12 cellular contexts compared by ENCODE assay signal in the genomic region with DNA sequence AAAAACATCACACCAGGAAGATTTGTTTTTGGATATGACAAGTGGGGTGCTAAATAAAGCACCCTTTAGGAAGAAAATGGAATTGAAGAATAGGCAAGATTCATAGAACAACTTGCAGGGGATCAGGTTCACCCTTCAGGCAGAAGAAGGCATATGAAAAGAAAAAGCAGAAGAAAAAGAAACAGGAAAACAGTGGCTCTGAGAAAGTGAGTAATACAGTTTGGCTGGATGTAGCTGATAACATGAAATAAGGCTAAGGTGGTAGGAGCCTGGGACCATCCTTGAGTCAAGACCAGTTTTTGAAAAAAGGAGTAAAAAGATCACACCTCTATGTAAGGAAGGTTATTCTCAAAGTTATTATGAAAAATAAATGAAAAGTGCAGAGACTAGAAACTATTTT. TPM values are rescaled to one million over a fixed set of nuclear protein-coding genes. Genes with fewer than 3 reads are reported as not detected.
DNase-seq lines count a peak whose midpoint lies in the region; ATAC-seq and TF ChIP-seq lines count a peak whose summit lies in the region.
"Had no signal": no experiment of that assay in that cellular context is flagged by ENCODE, and none has a peak within 500 bp of the region (broad histone marks: within the 10 kb centered on the region; RNA-seq: fewer than 3 reads in every experiment).

No MANE protein-coding gene starts in this region.

- H3K27me3 ChIP-seq in PC-3 (ENCODE audit: low read length) = no peaks in the 10 kb centered on the region
- H3K27me3 ChIP-seq: MG63 had no signal

- no peak overlapping the region for H3K4me3 Mint-ChIP-seq in central memory CD8-positive, alpha-beta T cell
- no peak overlapping the region for H3K4me3 Mint-ChIP-seq in nephron

- peaks cover 24% of the 10 kb centered on the region for H3K4me1 Mint-ChIP-seq in central memory CD8-positive, alpha-beta T cell
- H3K4me1 Mint-ChIP-seq in nephron = no peaks in the 10 kb centered on the region

- H3K4me2 ChIP-seq in PC-3 (ENCODE audit: low read length) = peak overlapping the region; percentile 21; the same call in 1 of the 2 replicates

- intact Hi-C loops in PC-3 (cut with micrococcal nuclease) = loop anchor here (5.0 kb wide), 1 partner anchor 345 kb away; no protein-coding TSS in a partner anchor

- H3K79me2 ChIP-seq in PC-3 (ENCODE audit: low read length) = no peaks in the 10 kb centered on the region

- H3K4me1 ChIP-seq in PC-3 (ENCODE audit: insufficient read depth, low read length) = peaks cover 9% of the 10 kb centered on the region; the same call in 1 of the 2 replicates

- 0 out of 2 replicates have a peak overlapping the region, but pooled peaks have one; percentile 10 for H3K9ac ChIP-seq in PC-3 (ENCODE audit: low read length)

- peak overlapping the region; percentile 32; the same call in 1 of the 2 replicates for H2AFZ ChIP-seq in PC-3 (ENCODE audit: low read length)

- POLR2A ChIA-PET in PC-3 (lab: Charles Lee; ENCODE audit: unreplicated experiment) = no interaction called here

- peak overlapping the region; percentile 37 for H3K27ac ChIP-seq in PC-3 (ENCODE audit: low read length)

- H3K4me3 ChIP-seq in PC-3 (ENCODE audit: low read length) = no peak overlapping the region
- H3K4me3 ChIP-seq: MG63 had no signal

- H3K36me3 Mint-ChIP-seq in central memory CD8-positive, alpha-beta T cell (ENCODE audit: insufficient read depth) = peaks cover 25% of the 10 kb centered on the region
- peaks cover 42% of the 10 kb centered on the region for H3K36me3 Mint-ChIP-seq in nephron (ENCODE audit: low read depth)

- no peaks in the 10 kb centered on the region for H4K20me1 ChIP-seq in PC-3 (ENCODE audit: low read length)

- TSS peak; percentile 56 for BruUV-seq in PC-3 (replicated peaks; lab: Mats Ljungman, UMichigan)

- ATAC-seq in PC-3 = peak; percentile 42
- ATAC-seq in central memory CD8-positive, alpha-beta T cell (replicated peaks; ENCODE audit: extremely low read depth, poor library complexity, severe bottlenecking) = no peak
- ATAC-seq in GM19324 (IDR thresholded peaks at IDR 0.05; ENCODE audit: low FRiP score, unreplicated experiment) = no peak
- no peak for ATAC-seq in HG03175 (IDR thresholded peaks at IDR 0.05; ENCODE audit: unreplicated experiment)

- TF ChIP-seq CTCF in PC-3 (conservative IDR thresholded peaks at IDR 0.05; ENCODE audit: low read depth, low read length) (no peak), nephron (IDR thresholded peaks at IDR 0.05; ENCODE audit: unreplicated experiment in 3 of 3) (no peak)

- no peaks in the 10 kb centered on the region for H3K27me3 Mint-ChIP-seq in central memory CD8-positive, alpha-beta T cell
- H3K27me3 Mint-ChIP-seq in nephron (ENCODE audit: low read depth) = no peaks in the 10 kb centered on the region
- H3K27me3 Mint-ChIP-seq: stimulated activated naive CD8-positive, alpha-beta T cell treated with anti-CD3 and anti-CD28 coated beads, Interleukin-15, amount 100 ng/mL, for 72 hours had no signal

- H3K27ac Mint-ChIP-seq in central memory CD8-positive, alpha-beta T cell (ENCODE audit: low read depth) = peak overlapping the region; percentile 56
- peak overlapping the region; percentile 37 to 80 (median 46) for H3K27ac Mint-ChIP-seq in nephron
- H3K27ac Mint-ChIP-seq: stimulated activated naive CD8-positive, alpha-beta T cell treated with anti-CD3 and anti-CD28 coated beads, Interleukin-15, amount 100 ng/mL, for 72 hours had no signal

- H3K9me3 Mint-ChIP-seq in central memory CD8-positive, alpha-beta T cell = no peaks in the 10 kb centered on the region
- H3K9me3 Mint-ChIP-seq in nephron = no peaks in the 10 kb centered on the region
- H3K9me3 Mint-ChIP-seq: stimulated activated naive CD8-positive, alpha-beta T cell treated with anti-CD3 and anti-CD28 coated beads, Interleukin-15, amount 100 ng/mL, for 72 hours had no signal

- peaks cover 9% of the 10 kb centered on the region; the same call in 1 of the 2 replicates for H3K36me3 ChIP-seq in PC-3 (ENCODE audit: low read depth, low read length)

- DNase-seq in HCEC 1CT = peak; percentile 36
- DNase-seq in PC-3 = no peak
- no peak for DNase-seq in central memory CD8-positive, alpha-beta T cell (ENCODE audit: low spot score in 2 of 2)
- no peak for DNase-seq in NCI-H510A (lab: John Stamatoyannopoulos, UW)
- DNase-seq: activated CD8-positive, alpha-beta memory T cell treated with anti-CD3 and anti-CD28 coated beads, Interleukin-2, amount 50 U/mL, for 4 hours; left cardiac atrium; MG63; nucleus accumbens; stimulated activated naive CD8-positive, alpha-beta T cell treated with anti-CD3 and anti-CD28 coated beads, Interleukin-15, amount 100 ng/mL, for 72 hours had no signal

- no peaks in the 10 kb centered on the region for H3K9me2 ChIP-seq in PC-3 (replicated peaks; ENCODE audit: low read length)

- no peaks in the 10 kb centered on the region for H3F3A ChIP-seq in PC-3 (ENCODE audit: low read length, unreplicated experiment)

- CTCF ChIA-PET in PC-3 (lab: Charles Lee) = interaction anchor here (0.6 to 1.2 kb wide), 8 partner anchors 12 to 348 kb away, joined by 3 to 7 read pairs (median 4); no protein-coding TSS in a partner anchor

- no peaks in the 10 kb centered on the region for H3K9me3 ChIP-seq in PC-3 (ENCODE audit: low read length)
- H3K9me3 ChIP-seq: MG63 had no signal

RNA-seq across cellular contexts. Expression of gene TRIP11, which starts 42.4 kb away (rescaled TPM):
- total RNA-seq in PC-3 (2014; rRNA removed) = 9.6 and 14.3 TPM in 2 replicates

RNA-seq across cellular contexts. Expression of gene FBLN5, which starts 50.0 kb away (rescaled TPM):
- 0.17 and 0.58 TPM in 2 replicates for total RNA-seq in PC-3 (2014; rRNA removed)
